8 cellular contexts compared by ENCODE assay signal in genomic region chr10:93481213-93481930, GRCh38. TPM values are rescaled to one million over a fixed set of nuclear protein-coding genes. Genes with fewer than 3 reads are reported as not detected.
A peak's percentile ranks its signal among the peaks of the same experiment; 100 is the strongest.
DNase-seq lines count a peak whose midpoint lies in the region; ATAC-seq, FAIRE-seq and TF ChIP-seq lines count a peak whose summit lies in the region.

No MANE protein-coding gene starts in this region.

- CTCF ChIA-PET in activated CD4-positive, alpha-beta T cell treated with anti-CD3 and anti-CD28 coated beads, Interleukin-2, amount 10 ng/mL, durations not matched to agents 7 days and 5 days (lab: Charles Lee): interaction anchor here (0.9 to 9.6 kb wide), 12 partner anchors 11 to 109 kb away, joined by 3 to 109 read pairs (median 14); partner anchors contain the start of gene CEP55

- H3K27ac Mint-ChIP-seq in activated CD4-positive, alpha-beta T cell treated with anti-CD3 and anti-CD28 coated beads, Interleukin-2, amount 10 ng/mL, durations not matched to agents 7 days and 5 days: no peak overlapping the region

- H3K4me3 ChIP-seq in bronchial epithelial cell (ENCODE audit: low read depth, low read length) (peak overlapping the region; percentile 53), lower leg skin (ENCODE audit: low read depth, poor library complexity, severe bottlenecking) (peak overlapping the region; percentile 41), thyroid gland (replicated peaks in 1 of 3) (peak overlapping the region; percentile 2 to 62 (median 41))

- intact Hi-C loops in lower leg skin (cut with DNase I; ENCODE audit: low total_unique reads): no loop called here
- intact Hi-C loops in thyroid gland (cut with DNase I): no loop called here

- H3K27me3 ChIP-seq in bronchial epithelial cell (ENCODE audit: control insufficient read depth, insufficient read depth, low read length) (no peaks in the 10 kb centered on the region), thyroid gland (no peaks in the 10 kb centered on the region)

- H3K36me3 Mint-ChIP-seq in activated CD4-positive, alpha-beta T cell treated with anti-CD3 and anti-CD28 coated beads, Interleukin-2, amount 10 ng/mL, durations not matched to agents 7 days and 5 days (ENCODE audit: low read depth): no peaks in the 10 kb centered on the region

- H3K9me3 ChIP-seq in thyroid gland: no peaks in the 10 kb centered on the region

- TF ChIP-seq POLR2A in lower leg skin (IDR thresholded peaks at IDR 0.05): no peak
- no peak for TF ChIP-seq POLR2A in thyroid gland (IDR thresholded peaks at IDR 0.05)

- no peak for FAIRE-seq in bronchial epithelial cell (lab: Jason Lieb, UNC)

- peaks cover 13 to 19% of the 10 kb centered on the region in 2 donors for H3K4me1 ChIP-seq in thyroid gland

- POLR2A ChIA-PET in activated CD4-positive, alpha-beta T cell treated with anti-CD3 and anti-CD28 coated beads, Interleukin-2, amount 10 ng/mL, durations not matched to agents 7 days and 5 days (lab: Charles Lee): no interaction called here

- H3K4me1 Mint-ChIP-seq in activated CD4-positive, alpha-beta T cell treated with anti-CD3 and anti-CD28 coated beads, Interleukin-2, amount 10 ng/mL, durations not matched to agents 7 days and 5 days: peaks cover 13% of the 10 kb centered on the region

- H3K27me3 Mint-ChIP-seq in activated CD4-positive, alpha-beta T cell treated with anti-CD3 and anti-CD28 coated beads, Interleukin-2, amount 10 ng/mL, durations not matched to agents 7 days and 5 days: peaks cover 8% of the 10 kb centered on the region

- no peaks in the 10 kb centered on the region for H3K9me3 Mint-ChIP-seq in activated CD4-positive, alpha-beta T cell treated with anti-CD3 and anti-CD28 coated beads, Interleukin-2, amount 10 ng/mL, durations not matched to agents 7 days and 5 days

- peak overlapping the region; percentile 95 to 97 (median 96) for H3K27ac ChIP-seq in thyroid gland

- no peak for ATAC-seq in GM21825 (IDR thresholded peaks at IDR 0.05; ENCODE audit: unreplicated experiment)

- H3K36me3 ChIP-seq in bronchial epithelial cell (ENCODE audit: control insufficient read depth, insufficient read depth, low read length): peaks cover 1% of the 10 kb centered on the region
- H3K36me3 ChIP-seq in thyroid gland: no peaks in the 10 kb centered on the region

- WGBS in lower leg skin, 2 donors: 11 to 19% methylated on average over 6 of the region's 6 CpGs
- 35 to 39% methylated on average over 6 of the region's 6 CpGs for WGBS in thyroid gland, 2 donors

- peak overlapping the region; percentile 75 for H3K4me3 Mint-ChIP-seq in activated CD4-positive, alpha-beta T cell treated with anti-CD3 and anti-CD28 coated beads, Interleukin-2, amount 10 ng/mL, durations not matched to agents 7 days and 5 days

- no peak for TF ChIP-seq CTCF in bronchial epithelial cell (IDR thresholded peaks at IDR 0.05; ENCODE audit: insufficient read depth, low read length, severe bottlenecking)
- no peak for TF ChIP-seq CTCF in lower leg skin (IDR thresholded peaks at IDR 0.05)
- TF ChIP-seq CTCF in thyroid gland (IDR thresholded peaks at IDR 0.05): no peak

- no peak for DNase-seq in activated CD4-positive, alpha-beta T cell treated with anti-CD3 and anti-CD28 coated beads, Interleukin-2, amount 10 ng/mL, durations not matched to agents 7 days and 5 days
- DNase-seq in activated CD4-positive, alpha-beta T cell treated with anti-CD3 and anti-CD28 coated beads for 4 hours: no peak
- no peak for DNase-seq in bronchial epithelial cell (ENCODE audit: low read depth)
- peak; percentile 21 to 77 for DNase-seq in lower leg skin (ENCODE audit: low spot score in 2 of 2)
- DNase-seq in thyroid gland: no peak
- no peak for DNase-seq in middle frontal gyrus (ENCODE audit: extremely low spot score, low spot score)
- no peak for DNase-seq in GDM1 (lab: John Stamatoyannopoulos, UW)

RNA-seq across cellular contexts. Expression of gene MYOF, which starts 0.8 kb away (rescaled TPM):
- total RNA-seq in activated CD4-positive, alpha-beta T cell treated with anti-CD3 and anti-CD28 coated beads, Interleukin-2, amount 10 ng/mL, durations not matched to agents 7 days and 5 days: 1 to 10 TPM; 1.4 to 2.7 TPM
- total RNA-seq in bronchial epithelial cell: 108 and 133 TPM in 2 replicates
- 100 to 1,000 TPM in 1 of 4 donors, 10 to 100 TPM in 3; 65.5 to 129 (median 90.3) TPM for total RNA-seq in lower leg skin
- total RNA-seq in thyroid gland: 100 to 1,000 TPM in 2 of 4 donors, 10 to 100 TPM in 2; 72.3 to 210 (median 118) TPM

RNA-seq across cellular contexts. Expression of gene CEP55, which starts 15.0 kb away (rescaled TPM):
- 10 to 100 TPM; 77.5 to 92.3 TPM for total RNA-seq in activated CD4-positive, alpha-beta T cell treated with anti-CD3 and anti-CD28 coated beads, Interleukin-2, amount 10 ng/mL, durations not matched to agents 7 days and 5 days
- total RNA-seq in bronchial epithelial cell: 0.53 and 2.0 TPM in 2 replicates
- total RNA-seq in lower leg skin: 1 to 10 TPM in 3 of 4 donors, under 1 TPM in 1; 0.29 to 3.3 (median 1.7) TPM
- 1 to 10 TPM in 2 of 4 donors, under 1 TPM in 1, not detected in 1; 0.11 to 2.1 (median 1.0) TPM for total RNA-seq in thyroid gland

Comparison
In these comparisons a context has a peak if more than half of its experiments do, and no peak if none do; other contexts are left out.
1. DNase-seq: peak in lower leg skin (2 of 2); none in activated CD4-positive, alpha-beta T cell treated with anti-CD3 and anti-CD28 coated beads, Interleukin-2, amount 10 ng/mL, durations not matched to agents 7 days and 5 days (single experiment), activated CD4-positive, alpha-beta T cell treated with anti-CD3 and anti-CD28 coated beads for 4 hours (0 of 2), bronchial epithelial cell (single experiment), thyroid gland (0 of 2), middle frontal gyrus (single experiment) and GDM1 (single experiment).
2. RNA of gene MYOF, which starts 0.8 kb away (total RNA-seq): 72.3 to 210 TPM in thyroid gland, 108 to 133 TPM in bronchial epithelial cell and 65.5 to 129 TPM in lower leg skin; 1.4 to 2.7 TPM in activated CD4-positive, alpha-beta T cell treated with anti-CD3 and anti-CD28 coated beads, Interleukin-2, amount 10 ng/mL, durations not matched to agents 7 days and 5 days; every median in the first group is over 10 times any median in the second.
3. RNA of gene CEP55, which starts 15.0 kb away (total RNA-seq): 77.5 to 92.3 TPM in activated CD4-positive, alpha-beta T cell treated with anti-CD3 and anti-CD28 coated beads, Interleukin-2, amount 10 ng/mL, durations not matched to agents 7 days and 5 days; 0.29 to 3.3 TPM in lower leg skin, 0.11 to 2.1 TPM in thyroid gland and 0.53 to 2.0 TPM in bronchial epithelial cell; every median in the first group is over 10 times any median in the second.
4. Peak in every context shown above with its lines, with median percentiles within 50 percentile points of each other: H3K4me3 ChIP-seq.